Comparison of ENCODE assay signal across 18 cellular contexts in genomic region chr4:107258359-107258758, GRCh38.
A peak's percentile ranks its signal among the peaks of the same experiment; 100 is the strongest.
DNase-seq lines count a peak whose midpoint lies in the region; ATAC-seq and TF ChIP-seq lines count a peak whose summit lies in the region.
"Had no signal": no experiment of that assay in that cellular context is flagged by ENCODE, and none has a peak within 500 bp of the region (broad histone marks: within the 10 kb centered on the region; RNA-seq: fewer than 3 reads in every experiment).

No MANE protein-coding gene starts in this region.

- H3K36me3 ChIP-seq in breast epithelium, result no peaks in the 10 kb centered on the region
- H3K36me3 ChIP-seq: left ventricle myocardium inferior had no signal

- no peak overlapping the region for H3K4me3 ChIP-seq in breast epithelium
- no peak overlapping the region for H3K4me3 ChIP-seq in foreskin fibroblast (ENCODE audit: low read depth in 1 of 2, low read length in 2 of 2)
- H3K4me3 ChIP-seq: left ventricle myocardium inferior had no signal

- H3K27ac Mint-ChIP-seq in MCF 10A (ENCODE audit: low read depth, unreplicated experiment), result no peak overlapping the region
- H3K27ac Mint-ChIP-seq in activated naive CD8-positive, alpha-beta T cell treated with anti-CD3 and anti-CD28 coated beads for 36 hours, result no peak overlapping the region
- H3K27ac Mint-ChIP-seq: activated naive CD8-positive, alpha-beta T cell treated with anti-CD3 and anti-CD28 coated beads, Interleukin-2, amount 10 ng/mL, durations not matched to agents 7 days and 5 days; activated T-cell treated with anti-CD3 and anti-CD28 coated beads, Interleukin-2, amount 50 U/mL, for 24 hours had no signal

- ATAC-seq in GM18511 (IDR thresholded peaks at IDR 0.05; ENCODE audit: unreplicated experiment) (no peak), Right ventricle myocardium superior (ENCODE audit: poor library complexity) (no peak)

- H3K27ac ChIP-seq in breast epithelium, result no peak overlapping the region
- H3K27ac ChIP-seq: 22Rv1, left ventricle myocardium inferior had no signal

- peak; percentile 36 for DNase-seq in MCF 10A (ENCODE audit: unreplicated experiment)
- no peak for DNase-seq in breast epithelium (ENCODE audit: low spot score in 2 of 2)
- peak; percentile 78 for DNase-seq in amniotic epithelial cell (ENCODE audit: low read depth)
- DNase-seq in foreskin fibroblast, result peak; percentile 46 to 73
- no peak for DNase-seq in activated naive CD8-positive, alpha-beta T cell treated with anti-CD3 and anti-CD28 coated beads for 36 hours
- DNase-seq in germinal center (ENCODE audit: low spot score), result no peak
- no peak for DNase-seq in Right ventricle myocardium superior
- DNase-seq: activated CD4-positive, alpha-beta T cell treated with anti-CD3 and anti-CD28 coated beads, Interleukin-2, amount 50 U/mL, for 1 hour; activated naive CD8-positive, alpha-beta T cell treated with anti-CD3 and anti-CD28 coated beads, Interleukin-2, amount 10 ng/mL, durations not matched to agents 7 days and 5 days; activated T-cell treated with anti-CD3 and anti-CD28 coated beads, Interleukin-2, amount 50 U/mL, for 24 hours; Caco-2; left ventricle myocardium inferior; naive B cell; NCI-H1048; NK-92 treated with Interleukin-12 subunit alpha and Interleukin-12 subunit beta, amount 100 ng/mL, for 24 hours; substantia nigra had no signal

- TF ChIP-seq POLR2A in breast epithelium (IDR thresholded peaks at IDR 0.05), result no peak

- no peaks in the 10 kb centered on the region for H3K4me1 ChIP-seq in breast epithelium
- H3K4me1 ChIP-seq: Caco-2, left ventricle myocardium inferior had no signal

- H3K36me3 Mint-ChIP-seq in MCF 10A (ENCODE audit: insufficient read depth, unreplicated experiment), result no peaks in the 10 kb centered on the region
- no peaks in the 10 kb centered on the region for H3K36me3 Mint-ChIP-seq in activated naive CD8-positive, alpha-beta T cell treated with anti-CD3 and anti-CD28 coated beads for 36 hours
- H3K36me3 Mint-ChIP-seq: activated naive CD8-positive, alpha-beta T cell treated with anti-CD3 and anti-CD28 coated beads, Interleukin-2, amount 10 ng/mL, durations not matched to agents 7 days and 5 days; naive B cell had no signal

- H3K9me3 ChIP-seq in breast epithelium, result no peaks in the 10 kb centered on the region
- H3K9me3 ChIP-seq: Caco-2, left ventricle myocardium inferior had no signal

- POLR2A ChIA-PET in MCF 10A (lab: Yijun Ruan, JAX), result interaction anchor here (0.5 kb wide), 1 partner anchor 41 kb away, joined by 3 read pairs; no protein-coding TSS in a partner anchor

- no peak for TF ChIP-seq CTCF in MCF 10A (IDR thresholded peaks at IDR 0.05; ENCODE audit: unreplicated experiment)
- TF ChIP-seq CTCF in breast epithelium (IDR thresholded peaks at IDR 0.05), result no peak
- TF ChIP-seq CTCF in foreskin fibroblast (IDR thresholded peaks at IDR 0.05; ENCODE audit: low read depth, low read length), result no peak

- H3K27me3 ChIP-seq in breast epithelium, result no peaks in the 10 kb centered on the region

- no TSS peak for BruUV-seq in MCF 10A (replicated peaks; lab: Mats Ljungman, UMichigan)

- peaks cover 35% of the 10 kb centered on the region for H3K4me1 Mint-ChIP-seq in MCF 10A (ENCODE audit: insufficient read depth, unreplicated experiment)
- H3K4me1 Mint-ChIP-seq in activated naive CD8-positive, alpha-beta T cell treated with anti-CD3 and anti-CD28 coated beads for 36 hours, result no peaks in the 10 kb centered on the region
- H3K4me1 Mint-ChIP-seq: activated naive CD8-positive, alpha-beta T cell treated with anti-CD3 and anti-CD28 coated beads, Interleukin-2, amount 10 ng/mL, durations not matched to agents 7 days and 5 days; naive B cell had no signal

- no peak overlapping the region for H3K4me3 Mint-ChIP-seq in MCF 10A (ENCODE audit: unreplicated experiment)
- H3K4me3 Mint-ChIP-seq in activated naive CD8-positive, alpha-beta T cell treated with anti-CD3 and anti-CD28 coated beads for 36 hours, result no peak overlapping the region
- H3K4me3 Mint-ChIP-seq: activated naive CD8-positive, alpha-beta T cell treated with anti-CD3 and anti-CD28 coated beads, Interleukin-2, amount 10 ng/mL, durations not matched to agents 7 days and 5 days; activated T-cell treated with anti-CD3 and anti-CD28 coated beads, Interleukin-2, amount 50 U/mL, for 24 hours; naive B cell had no signal

- no peaks in the 10 kb centered on the region for H3K27me3 Mint-ChIP-seq in MCF 10A (ENCODE audit: insufficient read depth, unreplicated experiment)
- peaks cover 19% of the 10 kb centered on the region for H3K27me3 Mint-ChIP-seq in activated naive CD8-positive, alpha-beta T cell treated with anti-CD3 and anti-CD28 coated beads for 36 hours
- H3K27me3 Mint-ChIP-seq: activated naive CD8-positive, alpha-beta T cell treated with anti-CD3 and anti-CD28 coated beads, Interleukin-2, amount 10 ng/mL, durations not matched to agents 7 days and 5 days; naive B cell had no signal

- intact Hi-C loops in MCF 10A (cut with micrococcal nuclease), result no loop called here
- intact Hi-C loops in breast epithelium (cut with DNase I; ENCODE audit: low total_unique reads), result no loop called here
- intact Hi-C loops in Right ventricle myocardium superior (cut with DNase I), result no loop called here

- no peaks in the 10 kb centered on the region for H3K9me3 Mint-ChIP-seq in MCF 10A (ENCODE audit: unreplicated experiment)
- no peaks in the 10 kb centered on the region for H3K9me3 Mint-ChIP-seq in activated naive CD8-positive, alpha-beta T cell treated with anti-CD3 and anti-CD28 coated beads for 36 hours
- H3K9me3 Mint-ChIP-seq: activated naive CD8-positive, alpha-beta T cell treated with anti-CD3 and anti-CD28 coated beads, Interleukin-2, amount 10 ng/mL, durations not matched to agents 7 days and 5 days; activated T-cell treated with anti-CD3 and anti-CD28 coated beads, Interleukin-2, amount 50 U/mL, for 24 hours had no signal

- CTCF ChIA-PET in MCF 10A (lab: Yijun Ruan, JAX), result no interaction called here

Comparison
In these comparisons a context has a peak if more than half of its experiments do, and no peak if none do; other contexts are left out.
1. DNase-seq: peak in MCF 10A (single experiment), amniotic epithelial cell (single experiment) and foreskin fibroblast (2 of 2); none in breast epithelium (0 of 2), activated naive CD8-positive, alpha-beta T cell treated with anti-CD3 and anti-CD28 coated beads for 36 hours (single experiment), germinal center (single experiment) and Right ventricle myocardium superior (single experiment).